In genomic region chr4:159052315-159052714, GRCh38 we compare ENCODE assay signal across 14 cellular contexts. TPM values are rescaled to one million over a fixed set of nuclear protein-coding genes. Genes with fewer than 3 reads are reported as not detected.
DNase-seq lines count a peak whose midpoint lies in the region; ATAC-seq and TF ChIP-seq lines count a peak whose summit lies in the region.
"Had no signal": no experiment of that assay in that cellular context is flagged by ENCODE, and none has a peak within 500 bp of the region (broad histone marks: within the 10 kb centered on the region; RNA-seq: fewer than 3 reads in every experiment).

No MANE protein-coding gene starts in this region.

- H3K9me3 Mint-ChIP-seq in IgD-negative memory B cell = no peaks in the 10 kb centered on the region
- H3K9me3 Mint-ChIP-seq in nephron progenitor cell = no peaks in the 10 kb centered on the region
- H3K9me3 Mint-ChIP-seq: activated T-helper 2 cell treated with anti-CD3 and anti-CD28 coated beads, Interferon-gamma antibody, Interleukin-2, Interleukin-4, amounts not matched to agents 10 μg/mL and 5 μg/mL and 100 μg/mL, durations not matched to agents 14 hours and 24 hours and 36 hours; central memory CD8-positive, alpha-beta T cell had no signal

- no peak for TF ChIP-seq EP300 in esophagus muscularis mucosa (IDR thresholded peaks at IDR 0.05)

- H3K36me3 ChIP-seq in esophagus muscularis mucosa = no peaks in the 10 kb centered on the region
- H3K36me3 ChIP-seq: Peyer's patch, WERI-Rb-1 had no signal

- peaks cover 16 to 19% (median 18%) of the 10 kb centered on the region in 3 donors for H3K4me1 Mint-ChIP-seq in IgD-negative memory B cell
- H3K4me1 Mint-ChIP-seq in nephron progenitor cell = peaks cover 19% of the 10 kb centered on the region
- H3K4me1 Mint-ChIP-seq: central memory CD8-positive, alpha-beta T cell had no signal

- H3K4me3 ChIP-seq in GM12865 (ENCODE audit: low read depth, low read length) (peak overlapping the region; percentile 31), esophagus muscularis mucosa (no peak overlapping the region)
- H3K4me3 ChIP-seq: Peyer's patch had no signal

- no peaks in the 10 kb centered on the region for H3K27me3 ChIP-seq in esophagus muscularis mucosa
- H3K27me3 ChIP-seq: Peyer's patch had no signal

- WGBS in esophagus muscularis mucosa = 93% methylated on average over 6 of the region's 6 CpGs

- no peak overlapping the region for H3K27ac ChIP-seq in esophagus muscularis mucosa (replicated peaks in 1 of 4)
- H3K27ac ChIP-seq: Peyer's patch, WERI-Rb-1 had no signal

- peaks cover 0 to 10% (median 9%) of the 10 kb centered on the region in 4 donors for H3K4me1 ChIP-seq in esophagus muscularis mucosa

- no peak for TF ChIP-seq CTCF in GM12865 (IDR thresholded peaks at IDR 0.05; ENCODE audit: insufficient read depth, low read depth, low read length, missing control alignments)
- no peak for TF ChIP-seq CTCF in esophagus muscularis mucosa (IDR thresholded peaks at IDR 0.05)
- no peak for TF ChIP-seq CTCF in nephron progenitor cell (IDR thresholded peaks at IDR 0.05)

- peak overlapping the region; percentile 36 to 88 (median 66) for H3K4me3 Mint-ChIP-seq in IgD-negative memory B cell
- no peak overlapping the region for H3K4me3 Mint-ChIP-seq in nephron progenitor cell
- H3K4me3 Mint-ChIP-seq: central memory CD8-positive, alpha-beta T cell had no signal

- TF ChIP-seq POLR2A in esophagus muscularis mucosa (IDR thresholded peaks at IDR 0.05; ENCODE audit: low read depth) = no peak

- intact Hi-C loops in esophagus muscularis mucosa (cut with DNase I) = no loop called here

- H3K27me3 Mint-ChIP-seq in IgD-negative memory B cell (peaks cover 43% of the 10 kb centered on the region), nephron progenitor cell (ENCODE audit: low read depth, poor library complexity) (peaks cover 8% of the 10 kb centered on the region)

- H3K9me3 ChIP-seq in esophagus muscularis mucosa = no peaks in the 10 kb centered on the region
- H3K9me3 ChIP-seq: Peyer's patch had no signal

- DNase-seq in GM12865 (ENCODE audit: low read depth) (peak; percentile 86), MV-4-11 (lab: John Stamatoyannopoulos, UW) (no peak), esophagus muscularis mucosa (ENCODE audit: extremely low spot score) (no peak), NCI-H1930 (lab: John Stamatoyannopoulos, UW) (no peak), nephron progenitor cell (no peak)
- DNase-seq: GDM1, NCI-H146, Peyer's patch, WERI-Rb-1 had no signal

- ATAC-seq in GM19463 (IDR thresholded peaks at IDR 0.05; ENCODE audit: unreplicated experiment) = peak; percentile 44
- ATAC-seq in HG02938 (IDR thresholded peaks at IDR 0.05; ENCODE audit: unreplicated experiment) = peak; percentile 58

- H3K27ac Mint-ChIP-seq in IgD-negative memory B cell (no peak overlapping the region), nephron progenitor cell (no peak overlapping the region)
- H3K27ac Mint-ChIP-seq: activated T-helper 2 cell treated with anti-CD3 and anti-CD28 coated beads, Interferon-gamma antibody, Interleukin-2, Interleukin-4, amounts not matched to agents 10 μg/mL and 5 μg/mL and 100 μg/mL, durations not matched to agents 14 hours and 24 hours and 36 hours had no signal

- no peaks in the 10 kb centered on the region for H3K36me3 Mint-ChIP-seq in IgD-negative memory B cell
- no peaks in the 10 kb centered on the region for H3K36me3 Mint-ChIP-seq in nephron progenitor cell (ENCODE audit: low read depth)

RNA-seq across cellular contexts. Expression of gene RAPGEF2, which starts 50.6 kb away (rescaled TPM):
- polyA plus RNA-seq in IgD-negative memory B cell = 0.44 TPM
- total RNA-seq in esophagus muscularis mucosa = 10 to 100 TPM; 55.6 to 61.5 (median 58.4) TPM
